ENCODE assay signal across 7 cellular contexts in genomic region chr12:53006810-53007742, GRCh38. TPM values are rescaled to one million over a fixed set of nuclear protein-coding genes. Genes with fewer than 3 reads are reported as not detected.
DNase-seq lines count a peak whose midpoint lies in the region; ATAC-seq lines count a peak whose summit lies in the region.

No MANE protein-coding gene starts in this region.

- H3K4me3 ChIP-seq in SJCRH30 = peak overlapping the region; percentile 93

- intact Hi-C loops in activated naive CD4-positive, alpha-beta T cell treated with anti-CD3 and anti-CD28 coated beads for 36 hours (cut with micrococcal nuclease) = loop anchor here (1.0 to 2.0 kb wide), 11 partner anchors 39 to 982 kb away; partner anchors contain the start of genes ATF7, CALCOCO1, CSAD and PFDN5

- peaks cover 55% of the 10 kb centered on the region for H3K4me1 Mint-ChIP-seq in activated naive CD4-positive, alpha-beta T cell treated with anti-CD3 and anti-CD28 coated beads for 36 hours (ENCODE audit: low read depth)

- peaks cover 19% of the 10 kb centered on the region for H3K4me1 ChIP-seq in SJCRH30

- 0 out of 2 replicates have a peak, but pooled peaks cover 3% of the 10 kb centered on the region for H3K9me3 ChIP-seq in SJCRH30 (replicated peaks)

- no peaks in the 10 kb centered on the region for H3K27me3 ChIP-seq in SJCRH30

- peak overlapping the region; percentile 96 for H3K27ac ChIP-seq in SJCRH30
- H3K27ac ChIP-seq in temporal lobe (ENCODE audit: low read depth, low read length) = peak overlapping the region; percentile 85

- peaks cover 43% of the 10 kb centered on the region for H3K36me3 ChIP-seq in SJCRH30

- H3K27me3 Mint-ChIP-seq in activated naive CD4-positive, alpha-beta T cell treated with anti-CD3 and anti-CD28 coated beads for 36 hours (ENCODE audit: low read depth) = no peaks in the 10 kb centered on the region

- peak overlapping the region; percentile 92 for H3K4me3 Mint-ChIP-seq in activated naive CD4-positive, alpha-beta T cell treated with anti-CD3 and anti-CD28 coated beads for 36 hours

- H3K36me3 Mint-ChIP-seq in activated naive CD4-positive, alpha-beta T cell treated with anti-CD3 and anti-CD28 coated beads for 36 hours (ENCODE audit: low read depth) = peaks cover 39% of the 10 kb centered on the region

- ATAC-seq in GM18498 (IDR thresholded peaks at IDR 0.05; ENCODE audit: unreplicated experiment) = peak; percentile 29

- DNase-seq in LoVo (ENCODE audit: low spot score) (peak; percentile 90), SJCRH30 (peak; percentile 85 to 87), germinal center (ENCODE audit: low spot score) (peak; percentile 82), occipital lobe (lab: John Stamatoyannopoulos, UW) (peak; percentile 53)
- peak; percentile 82 for DNase-seq in activated naive CD4-positive, alpha-beta T cell treated with anti-CD3 and anti-CD28 coated beads for 36 hours

- CTCF ChIA-PET in activated naive CD4-positive, alpha-beta T cell treated with anti-CD3 and anti-CD28 coated beads for 36 hours (lab: Charles Lee) = interaction anchor here (0.6 to 1.8 kb wide), 6 partner anchors 8 to 128 kb away, joined by 3 to 10 read pairs (median 3); no protein-coding TSS in a partner anchor

- no peaks in the 10 kb centered on the region for H3K9me3 Mint-ChIP-seq in activated naive CD4-positive, alpha-beta T cell treated with anti-CD3 and anti-CD28 coated beads for 36 hours

- peak overlapping the region; percentile 93 for H3K27ac Mint-ChIP-seq in activated naive CD4-positive, alpha-beta T cell treated with anti-CD3 and anti-CD28 coated beads for 36 hours

RNA-seq across cellular contexts. Expression of gene EIF4B, which starts 0.8 kb away (rescaled TPM):
- 505 and 541 TPM in 2 replicates for total RNA-seq in SJCRH30 (2014; rRNA removed; shearing (Covaris generic))
- 100 to 1,000 TPM; 813 to 821 TPM for total RNA-seq in activated naive CD4-positive, alpha-beta T cell treated with anti-CD3 and anti-CD28 coated beads for 36 hours
- total RNA-seq in occipital lobe = 1,381 TPM
- total RNA-seq in temporal lobe = 611 TPM

RNA-seq across cellular contexts. Expression of gene TNS2, which starts 42.8 kb away (rescaled TPM):
- total RNA-seq in SJCRH30 (2014; rRNA removed; shearing (Covaris generic)) = 13.3 and 16.1 TPM in 2 replicates
- under 1 TPM; 0.37 to 0.67 TPM for total RNA-seq in activated naive CD4-positive, alpha-beta T cell treated with anti-CD3 and anti-CD28 coated beads for 36 hours
- total RNA-seq in occipital lobe (11.1 TPM), temporal lobe (13.5 TPM)

RNA-seq across cellular contexts. Expression of gene KRT18, which starts 58.2 kb away (rescaled TPM):
- total RNA-seq in SJCRH30 (2014; rRNA removed; shearing (Covaris generic)) = 7.4 and 9.6 TPM in 2 replicates
- total RNA-seq in activated naive CD4-positive, alpha-beta T cell treated with anti-CD3 and anti-CD28 coated beads for 36 hours = 1 to 10 TPM; 7.5 to 7.9 TPM
- total RNA-seq in occipital lobe (1.6 TPM), temporal lobe (0.74 TPM)

Comparison
In these comparisons a context has a peak if more than half of its experiments do, and no peak if none do; other contexts are left out.
1. Peak in every context shown above with its lines: DNase-seq, ATAC-seq, H3K4me3 ChIP-seq and H3K27ac ChIP-seq.